31 cellular contexts compared by ENCODE assay signal in genomic region chr2:183027443-183027842, GRCh38.
"Had no signal": no experiment of that assay in that cellular context is flagged by ENCODE, and none has a peak within 500 bp of the region (broad histone marks: within the 10 kb centered on the region; RNA-seq: fewer than 3 reads in every experiment).

No MANE protein-coding gene starts in this region.

- DNase-seq: naive thymus-derived CD4-positive, alpha-beta T cell; natural killer cell; occipital lobe; ovary; posterior cingulate gyrus; psoas muscle; right cardiac atrium; spleen; stimulated activated CD4-positive, alpha-beta T cell treated with anti-CD3 and anti-CD28 coated beads, Interleukin-12 subunit alpha, Interleukin-12 subunit beta, amount 100 ng/mL, for 4 hours; stimulated activated CD4-positive, alpha-beta T cell treated with anti-CD3 and anti-CD28 coated beads, Interleukin-1b, Interleukin-23, amount 100 ng/mL, for 48 hours; stimulated activated CD4-positive, alpha-beta T cell treated with anti-CD3 and anti-CD28 coated beads, Interleukin-4, amount 100 ng/mL, for 1 hour; stimulated activated CD4-positive, alpha-beta T cell treated with anti-CD3 and anti-CD28 coated beads, Interleukin-4, amount 100 ng/mL, for 4 hours; stimulated activated CD8-positive, alpha-beta memory T cell treated with anti-CD3 and anti-CD28 coated beads, Interleukin-4, amount 100 ng/mL, for 48 hours; stimulated activated naive CD4-positive, alpha-beta T cell; stomach; testis; tibial artery; transverse colon; upper lobe of right lung had no signal

- H3K9me3 ChIP-seq: ovary, psoas muscle, spleen, stomach, testis, tibial artery, transverse colon, upper lobe of right lung, vagina had no signal

- H3K36me3 Mint-ChIP-seq: natural killer cell; stimulated activated memory B cell treated with anti-CD40 and anti-IgM and Interleukin-4, amounts not matched to agents 10 μg/mL and 1 μg/mL and 100 μg/mL, for 72 hours had no signal

- H3K27ac Mint-ChIP-seq: naive thymus-derived CD4-positive, alpha-beta T cell; natural killer cell; nephron; neural progenitor cell; progenitor cell of endocrine pancreas; stimulated activated memory B cell treated with anti-CD40 and anti-IgM and Interleukin-4, amounts not matched to agents 10 μg/mL and 1 μg/mL and 100 μg/mL, for 72 hours; stimulated activated naive CD8-positive, alpha-beta T cell treated with anti-CD3 and anti-CD28 coated beads, Interleukin-15, Interleukin-2, amounts not matched to agents 100 ng/mL and 50 ng/mL, for 24 hours; type B pancreatic cell had no signal

- H3K9me3 Mint-ChIP-seq: naive thymus-derived CD4-positive, alpha-beta T cell; natural killer cell; nephron; neural progenitor cell; stimulated activated memory B cell treated with anti-CD40 and anti-IgM and Interleukin-4, amounts not matched to agents 10 μg/mL and 1 μg/mL and 100 μg/mL, for 72 hours; stimulated activated naive CD8-positive, alpha-beta T cell treated with anti-CD3 and anti-CD28 coated beads, Interleukin-15, Interleukin-2, amounts not matched to agents 100 ng/mL and 50 ng/mL, for 24 hours; type B pancreatic cell had no signal

- H3K27me3 ChIP-seq: neural progenitor cell, ovary, stomach, testis, tibial artery, transverse colon, upper lobe of right lung, vagina had no signal

- H3K4me1 Mint-ChIP-seq: naive thymus-derived CD4-positive, alpha-beta T cell; natural killer cell; stimulated activated memory B cell treated with anti-CD40 and anti-IgM and Interleukin-4, amounts not matched to agents 10 μg/mL and 1 μg/mL and 100 μg/mL, for 72 hours had no signal

- H3K4me3 Mint-ChIP-seq: naive thymus-derived CD4-positive, alpha-beta T cell; natural killer cell; nephron; neural progenitor cell; stimulated activated memory B cell treated with anti-CD40 and anti-IgM and Interleukin-4, amounts not matched to agents 10 μg/mL and 1 μg/mL and 100 μg/mL, for 72 hours; stimulated activated naive CD8-positive, alpha-beta T cell treated with anti-CD3 and anti-CD28 coated beads, Interleukin-15, Interleukin-2, amounts not matched to agents 100 ng/mL and 50 ng/mL, for 24 hours; type B pancreatic cell had no signal

- H3K4me3 ChIP-seq: neural progenitor cell, ovary, psoas muscle, skin epidermis, smooth muscle cell, spleen, stomach, testis, tibial artery, transverse colon, upper lobe of right lung, vagina had no signal

- H3K36me3 ChIP-seq: ovary, spleen, tibial artery, transverse colon, upper lobe of right lung had no signal

- H3K4me1 ChIP-seq: neural progenitor cell had no signal

- H3K27ac ChIP-seq: neural progenitor cell, ovary, parathyroid adenoma, psoas muscle, skin epidermis, spleen, stomach, testis, tibial artery, transverse colon, upper lobe of right lung, vagina had no signal

- H3K9ac ChIP-seq: neural progenitor cell, parathyroid adenoma had no signal

- H3K27me3 Mint-ChIP-seq: progenitor cell of endocrine pancreas, type B pancreatic cell had no signal

- H3K4me2 ChIP-seq: neural progenitor cell, smooth muscle cell had no signal

- FAIRE-seq: urothelium cell line had no signal

- ATAC-seq: naive thymus-derived CD4-positive, alpha-beta T cell; natural killer cell; psoas muscle; right cardiac atrium; sciatic nerve; stimulated activated memory B cell treated with anti-CD40 and anti-IgM and Interleukin-4, amounts not matched to agents 10 μg/mL and 1 μg/mL and 100 μg/mL, for 72 hours; upper lobe of right lung had no signal

- H2AFZ ChIP-seq: neural progenitor cell, parathyroid adenoma had no signal
